9 cellular contexts compared by ENCODE assay signal in the genomic region with DNA sequence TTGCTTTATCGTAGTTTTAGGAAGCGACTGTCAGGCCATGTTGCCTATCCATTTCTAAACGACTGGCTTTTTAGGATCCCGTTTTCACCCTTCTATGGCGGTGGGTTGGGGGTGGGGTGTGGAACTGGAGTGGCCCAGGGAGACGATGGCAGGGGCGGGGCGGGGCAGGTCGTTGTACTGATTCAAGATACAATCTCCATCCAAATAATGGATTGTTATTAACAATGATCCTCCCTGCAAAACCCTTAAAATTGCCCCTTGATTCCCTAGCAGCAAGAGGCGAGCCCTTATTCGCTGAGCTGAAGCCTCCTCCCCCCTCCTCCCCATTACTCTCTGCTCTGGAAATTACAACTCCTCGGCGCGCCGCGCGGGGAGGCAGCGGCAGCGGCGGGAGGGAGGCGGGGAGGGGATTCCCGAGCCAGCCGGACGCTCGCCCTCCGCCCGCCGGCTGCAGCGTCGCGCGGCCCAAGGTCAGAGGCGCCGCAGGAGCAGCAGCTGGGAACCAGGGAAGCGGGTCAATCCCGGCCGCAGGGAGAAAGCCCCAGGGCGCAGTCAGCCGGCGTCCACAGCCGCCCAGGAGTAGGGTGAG. TPM values are rescaled to one million over a fixed set of nuclear protein-coding genes. Genes with fewer than 3 reads are reported as not detected.
A peak's percentile ranks its signal among the peaks of the same experiment; 100 is the strongest.
DNase-seq lines count a peak whose midpoint lies in the region; ATAC-seq and TF ChIP-seq lines count a peak whose summit lies in the region.
"Had no signal": no experiment of that assay in that cellular context is flagged by ENCODE, and none has a peak within 500 bp of the region (broad histone marks: within the 10 kb centered on the region; RNA-seq: fewer than 3 reads in every experiment).

A gene (plus strand): TSS at position 348 of the 589 bp plus-strand sequence. CDS start 912 bp downstream, outside the sequence.

- no peak for TF ChIP-seq EP300 in gastroesophageal sphincter (IDR thresholded peaks at IDR 0.05)

- intact Hi-C loops in Panc1 (cut with micrococcal nuclease; ENCODE audit: unreplicated experiment), result no loop called here

- CTCF ChIA-PET in Panc1 (lab: Charles Lee), result no interaction called here

- H3K27me3 ChIP-seq in Panc1 (ENCODE audit: control insufficient read depth, insufficient read depth, low read length) (peaks cover 21% of the 10 kb centered on the region), gastroesophageal sphincter (peaks cover 91% of the 10 kb centered on the region)

- H3K4me3 Mint-ChIP-seq in progenitor cell of endocrine pancreas (ENCODE audit: low read depth), result peak within 1 kb of the TSS; percentile 60

- H3K9me3 ChIP-seq in Panc1 (ENCODE audit: control insufficient read depth, insufficient read depth, low read depth, low read length), result no peaks in the 10 kb centered on the region
- H3K9me3 ChIP-seq in gastroesophageal sphincter, result no peaks in the 10 kb centered on the region

- in situ Hi-C loops in Panc1 (cut with HindIII; ENCODE audit: low pct_unique_long_range_greater_than_20kb, low sequenced_read_pairs), result no loop called here

- 3% methylated on average over 5 of the region's 41 CpGs for WGBS in gastroesophageal sphincter (ENCODE audit: low coverage in 1 of 2), 2 donors

- POLR2A ChIA-PET in Panc1 (lab: Charles Lee), result interaction anchor here (0.6 kb wide), 1 partner anchor 274 kb away, joined by 3 read pairs; no protein-coding TSS in a partner anchor

- no peak for TF ChIP-seq POLR2A in gastroesophageal sphincter (IDR thresholded peaks at IDR 0.05)

- no peaks in the 10 kb centered on the region for H3K9me3 Mint-ChIP-seq in progenitor cell of endocrine pancreas (ENCODE audit: low read depth)

- no peaks in the 10 kb centered on the region for H3K36me3 Mint-ChIP-seq in progenitor cell of endocrine pancreas (ENCODE audit: insufficient read depth)
- H3K36me3 Mint-ChIP-seq: CD4-positive, CD25-positive, alpha-beta regulatory T cell had no signal

- peak within 1 kb of the TSS; percentile 25 to 29 for H3K4me3 ChIP-seq in Panc1 (ENCODE audit: low read depth in 2 of 2, low read length in 2 of 2)
- peak within 1 kb of the TSS in 1 of 2 donors; percentile 44 for H3K4me3 ChIP-seq in gastroesophageal sphincter

- no peak within 1 kb of the TSS for H3K27ac Mint-ChIP-seq in progenitor cell of endocrine pancreas
- H3K27ac Mint-ChIP-seq: CD4-positive, CD25-positive, alpha-beta regulatory T cell had no signal

- BruUV-seq in Panc1 (replicated peaks; lab: Mats Ljungman, UMichigan), result no TSS peak

- H3K4me1 ChIP-seq in Panc1 (ENCODE audit: control insufficient read depth, insufficient read depth, low read length), result no peaks in the 10 kb centered on the region
- H3K4me1 ChIP-seq in gastroesophageal sphincter, result peaks cover 0 to 32% (median 21%) of the 10 kb centered on the region in 3 donors

- H3K36me3 ChIP-seq in Panc1 (ENCODE audit: control insufficient read depth, insufficient read depth, low read length) (no peaks in the 10 kb centered on the region), gastroesophageal sphincter (no peaks in the 10 kb centered on the region)

- H3K27me3 Mint-ChIP-seq in progenitor cell of endocrine pancreas, result peaks cover 75% of the 10 kb centered on the region

- H3K27ac ChIP-seq in Panc1 (ENCODE audit: low read length) (no peak within 1 kb of the TSS), gastroesophageal sphincter (no peak within 1 kb of the TSS)

- ATAC-seq in Panc1 (peak; percentile 77), gastroesophageal sphincter (peak; percentile 11), GM21576 (IDR thresholded peaks at IDR 0.05; ENCODE audit: unreplicated experiment) (no peak), HG02588 (IDR thresholded peaks at IDR 0.05; ENCODE audit: unreplicated experiment) (no peak)

- no peak for TF ChIP-seq CTCF in Panc1 (IDR thresholded peaks at IDR 0.05)
- no peak for TF ChIP-seq CTCF in gastroesophageal sphincter (IDR thresholded peaks at IDR 0.05)
- TF ChIP-seq CTCF in progenitor cell of endocrine pancreas (IDR thresholded peaks at IDR 0.05; ENCODE audit: unreplicated experiment), result no peak

- DNase-seq in activated CD4-positive, alpha-beta T cell treated with anti-CD3 and anti-CD28 coated beads for 48 hours, result peak; percentile 16
- DNase-seq in activated CD4-positive, alpha-beta T cell treated with anti-CD3 and anti-CD28 coated beads for 1 hour, result no peak
- DNase-seq in Panc1 (ENCODE audit: low read depth, low spot score) (no peak), progenitor cell of endocrine pancreas (ENCODE audit: low spot score, unreplicated experiment) (no peak)
- no peak for DNase-seq in effector CD4-positive, alpha-beta T cell

- peaks cover 5% of the 10 kb centered on the region for H3K4me1 Mint-ChIP-seq in progenitor cell of endocrine pancreas (ENCODE audit: low read depth)

RNA-seq across cellular contexts. Expression of the gene that starts here (rescaled TPM):
- total RNA-seq in Panc1 (2021; ENCODE audit: unreplicated experiment) (0.08 TPM), gastroesophageal sphincter (under 1 TPM in 2 of 4 donors, not detected in 2; 0.04 to 0.13 TPM), progenitor cell of endocrine pancreas (0.05 and 0.09 TPM in 2 replicates)
- 0.02 TPM for polyA plus RNA-seq in Panc1 (2012; ENCODE audit: insufficient read length)
- total RNA-seq: CD4-positive, CD25-positive, alpha-beta regulatory T cell had no signal
- polyA plus RNA-seq: CD4-positive, CD25-positive, alpha-beta regulatory T cell had no signal

Comparison
In these comparisons a context has a peak if more than half of its experiments do, and no peak if none do; other contexts are left out.
1. Peak in ATAC-seq and H3K4me3 ChIP-seq in Panc1; RNA of the gene not detected or under 1 TPM.
2. Peak in ATAC-seq in gastroesophageal sphincter; RNA of the gene not detected or under 1 TPM.